In the genomic region with DNA sequence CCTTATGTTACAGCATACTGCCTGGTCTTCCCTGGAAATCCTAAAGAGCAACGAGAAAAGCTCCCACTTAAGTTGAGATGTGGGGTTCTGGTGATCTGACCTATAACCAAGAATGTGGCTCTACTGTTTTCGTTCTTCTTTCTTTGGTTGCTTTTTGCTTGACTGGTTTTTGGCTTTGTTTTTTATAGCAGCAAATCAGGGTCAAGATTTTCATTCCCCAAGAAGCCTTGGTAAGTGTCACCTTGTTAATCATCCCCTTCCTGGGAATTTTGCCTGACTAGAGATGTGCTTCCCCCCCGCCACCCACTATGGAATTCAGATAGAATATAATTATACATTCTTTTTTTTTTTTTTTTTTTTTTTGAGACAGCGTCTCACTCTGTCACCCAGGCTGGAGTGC, we compare ENCODE assay signal across 3 cellular contexts.
TF ChIP-seq lines count a peak whose summit lies in the region.

No MANE protein-coding gene starts in this region.

TF ChIP-seq in GM23338, 12 proteins besides CTCF, POLR2A, EP300 and RAD21 (continued from another document and continues in another):
- TF ChIP-seq, protein P1, sequence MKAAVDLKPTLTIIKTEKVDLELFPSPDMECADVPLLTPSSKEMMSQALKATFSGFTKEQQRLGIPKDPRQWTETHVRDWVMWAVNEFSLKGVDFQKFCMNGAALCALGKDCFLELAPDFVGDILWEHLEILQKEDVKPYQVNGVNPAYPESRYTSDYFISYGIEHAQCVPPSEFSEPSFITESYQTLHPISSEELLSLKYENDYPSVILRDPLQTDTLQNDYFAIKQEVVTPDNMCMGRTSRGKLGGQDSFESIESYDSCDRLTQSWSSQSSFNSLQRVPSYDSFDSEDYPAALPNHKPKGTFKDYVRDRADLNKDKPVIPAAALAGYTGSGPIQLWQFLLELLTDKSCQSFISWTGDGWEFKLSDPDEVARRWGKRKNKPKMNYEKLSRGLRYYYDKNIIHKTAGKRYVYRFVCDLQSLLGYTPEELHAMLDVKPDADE (IDR thresholded peaks at IDR 0.05): no peak
- TF ChIP-seq NANOG (IDR thresholded peaks at IDR 0.05; ENCODE audit: borderline replicate concordance) (no peak), CREB1 (CRISPR knock-in tag; IDR thresholded peaks at IDR 0.05; ENCODE audit: low read depth) (no peak), EZH2 (IDR thresholded peaks at IDR 0.05; ENCODE audit: low read depth, unreplicated experiment) (no peak), ZNF114 (CRISPR knock-in tag; IDR thresholded peaks at IDR 0.05) (no peak), ZNF331 (CRISPR knock-in tag; IDR thresholded peaks at IDR 0.05; ENCODE audit: low read depth) (no peak), STAT1 (IDR thresholded peaks at IDR 0.05; ENCODE audit: unreplicated experiment) (no peak), JUNB (IDR thresholded peaks at IDR 0.05; ENCODE audit: unreplicated experiment) (no peak)

TF ChIP-seq in IMR-90, 13 proteins besides CTCF, POLR2A, EP300 and RAD21 (continued from another document):
- no peak for TF ChIP-seq RFX5 (IDR thresholded peaks at IDR 0.05; ENCODE audit: low read depth, low read length)
- no peak for TF ChIP-seq FOS (IDR thresholded peaks at IDR 0.05; ENCODE audit: low read depth, low read length)
- TF ChIP-seq, protein P2, sequence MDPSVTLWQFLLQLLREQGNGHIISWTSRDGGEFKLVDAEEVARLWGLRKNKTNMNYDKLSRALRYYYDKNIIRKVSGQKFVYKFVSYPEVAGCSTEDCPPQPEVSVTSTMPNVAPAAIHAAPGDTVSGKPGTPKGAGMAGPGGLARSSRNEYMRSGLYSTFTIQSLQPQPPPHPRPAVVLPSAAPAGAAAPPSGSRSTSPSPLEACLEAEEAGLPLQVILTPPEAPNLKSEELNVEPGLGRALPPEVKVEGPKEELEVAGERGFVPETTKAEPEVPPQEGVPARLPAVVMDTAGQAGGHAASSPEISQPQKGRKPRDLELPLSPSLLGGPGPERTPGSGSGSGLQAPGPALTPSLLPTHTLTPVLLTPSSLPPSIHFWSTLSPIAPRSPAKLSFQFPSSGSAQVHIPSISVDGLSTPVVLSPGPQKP (IDR thresholded peaks at IDR 0.05; ENCODE audit: borderline replicate concordance, low read depth, low read length): no peak
- TF ChIP-seq MAZ (IDR thresholded peaks at IDR 0.05; ENCODE audit: borderline replicate concordance, low read depth, low read length): no peak
- TF ChIP-seq BHLHE40 (IDR thresholded peaks at IDR 0.05; ENCODE audit: low read depth, low read length): no peak
- TF ChIP-seq, protein P3, sequence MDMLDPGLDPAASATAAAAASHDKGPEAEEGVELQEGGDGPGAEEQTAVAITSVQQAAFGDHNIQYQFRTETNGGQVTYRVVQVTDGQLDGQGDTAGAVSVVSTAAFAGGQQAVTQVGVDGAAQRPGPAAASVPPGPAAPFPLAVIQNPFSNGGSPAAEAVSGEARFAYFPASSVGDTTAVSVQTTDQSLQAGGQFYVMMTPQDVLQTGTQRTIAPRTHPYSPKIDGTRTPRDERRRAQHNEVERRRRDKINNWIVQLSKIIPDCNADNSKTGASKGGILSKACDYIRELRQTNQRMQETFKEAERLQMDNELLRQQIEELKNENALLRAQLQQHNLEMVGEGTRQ (IDR thresholded peaks at IDR 0.05; ENCODE audit: low read depth, low read length): no peak
- TF ChIP-seq MXI1 (IDR thresholded peaks at IDR 0.05; ENCODE audit: borderline replicate concordance, low read depth, low read length): no peak
- TF ChIP-seq NFE2L2 (IDR thresholded peaks at IDR 0.05; ENCODE audit: low read depth, low read length): no peak
- TF ChIP-seq CHD1 (IDR thresholded peaks at IDR 0.05; ENCODE audit: low read depth, low read length): no peak
- no peak for TF ChIP-seq MAFK (IDR thresholded peaks at IDR 0.05; ENCODE audit: low read depth, low read length)
- TF ChIP-seq CEBPB (IDR thresholded peaks at IDR 0.05; ENCODE audit: low read depth, low read length): no peak
- TF ChIP-seq RCOR1 (IDR thresholded peaks at IDR 0.05; ENCODE audit: insufficient replicate concordance, low read length): no peak
TF ChIP-seq in IMR-90: peak in this region for 0.

TF ChIP-seq in SK-N-SH, 30 proteins besides CTCF, POLR2A, EP300 and RAD21:
- TF ChIP-seq, protein P4, sequence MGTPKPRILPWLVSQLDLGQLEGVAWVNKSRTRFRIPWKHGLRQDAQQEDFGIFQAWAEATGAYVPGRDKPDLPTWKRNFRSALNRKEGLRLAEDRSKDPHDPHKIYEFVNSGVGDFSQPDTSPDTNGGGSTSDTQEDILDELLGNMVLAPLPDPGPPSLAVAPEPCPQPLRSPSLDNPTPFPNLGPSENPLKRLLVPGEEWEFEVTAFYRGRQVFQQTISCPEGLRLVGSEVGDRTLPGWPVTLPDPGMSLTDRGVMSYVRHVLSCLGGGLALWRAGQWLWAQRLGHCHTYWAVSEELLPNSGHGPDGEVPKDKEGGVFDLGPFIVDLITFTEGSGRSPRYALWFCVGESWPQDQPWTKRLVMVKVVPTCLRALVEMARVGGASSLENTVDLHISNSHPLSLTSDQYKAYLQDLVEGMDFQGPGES (IDR thresholded peaks at IDR 0.05; ENCODE audit: low read depth, low read length): no peak
- TF ChIP-seq NFIC (IDR thresholded peaks at IDR 0.05; ENCODE audit: borderline replicate concordance) (no peak), MEF2A (IDR thresholded peaks at IDR 0.05; ENCODE audit: borderline replicate concordance, low read depth) (no peak), YY1 (IDR thresholded peaks at IDR 0.05; ENCODE audit: low read depth) (no peak), SIN3A (IDR thresholded peaks at IDR 0.05; ENCODE audit: borderline replicate concordance, low read depth, low read length) (no peak), FOXJ3 (CRISPR knock-in tag; IDR thresholded peaks at IDR 0.05) (no peak), RFX5 (IDR thresholded peaks at IDR 0.05; ENCODE audit: low read length) (no peak), JUND (IDR thresholded peaks at IDR 0.05) (no peak), RXRA (IDR thresholded peaks at IDR 0.05; ENCODE audit: borderline replicate concordance, low read depth) (no peak), GABPA (IDR thresholded peaks at IDR 0.05; ENCODE audit: low read depth) (no peak), TCF12 (IDR thresholded peaks at IDR 0.05) (no peak), MXI1 (IDR thresholded peaks at IDR 0.05; ENCODE audit: low read depth, low read length) (no peak), CHD2 (IDR thresholded peaks at IDR 0.05; ENCODE audit: low read length, partially characterized antibody) (no peak), TEAD4 (IDR thresholded peaks at IDR 0.05; ENCODE audit: borderline replicate concordance, insufficient read depth) (no peak)
- TF ChIP-seq, protein P3 (IDR thresholded peaks at IDR 0.05; ENCODE audit: borderline replicate concordance, low read depth, low read length): no peak
- TF ChIP-seq, protein P5, sequence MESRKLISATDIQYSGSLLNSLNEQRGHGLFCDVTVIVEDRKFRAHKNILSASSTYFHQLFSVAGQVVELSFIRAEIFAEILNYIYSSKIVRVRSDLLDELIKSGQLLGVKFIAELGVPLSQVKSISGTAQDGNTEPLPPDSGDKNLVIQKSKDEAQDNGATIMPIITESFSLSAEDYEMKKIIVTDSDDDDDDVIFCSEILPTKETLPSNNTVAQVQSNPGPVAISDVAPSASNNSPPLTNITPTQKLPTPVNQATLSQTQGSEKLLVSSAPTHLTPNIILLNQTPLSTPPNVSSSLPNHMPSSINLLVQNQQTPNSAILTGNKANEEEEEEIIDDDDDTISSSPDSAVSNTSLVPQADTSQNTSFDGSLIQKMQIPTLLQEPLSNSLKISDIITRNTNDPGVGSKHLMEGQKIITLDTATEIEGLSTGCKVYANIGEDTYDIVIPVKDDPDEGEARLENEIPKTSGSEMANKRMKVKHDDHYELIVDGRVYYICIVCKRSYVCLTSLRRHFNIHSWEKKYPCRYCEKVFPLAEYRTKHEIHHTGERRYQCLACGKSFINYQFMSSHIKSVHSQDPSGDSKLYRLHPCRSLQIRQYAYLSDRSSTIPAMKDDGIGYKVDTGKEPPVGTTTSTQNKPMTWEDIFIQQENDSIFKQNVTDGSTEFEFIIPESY (IDR thresholded peaks at IDR 0.05; ENCODE audit: borderline replicate concordance, low read depth): no peak
- TF ChIP-seq, protein P6, sequence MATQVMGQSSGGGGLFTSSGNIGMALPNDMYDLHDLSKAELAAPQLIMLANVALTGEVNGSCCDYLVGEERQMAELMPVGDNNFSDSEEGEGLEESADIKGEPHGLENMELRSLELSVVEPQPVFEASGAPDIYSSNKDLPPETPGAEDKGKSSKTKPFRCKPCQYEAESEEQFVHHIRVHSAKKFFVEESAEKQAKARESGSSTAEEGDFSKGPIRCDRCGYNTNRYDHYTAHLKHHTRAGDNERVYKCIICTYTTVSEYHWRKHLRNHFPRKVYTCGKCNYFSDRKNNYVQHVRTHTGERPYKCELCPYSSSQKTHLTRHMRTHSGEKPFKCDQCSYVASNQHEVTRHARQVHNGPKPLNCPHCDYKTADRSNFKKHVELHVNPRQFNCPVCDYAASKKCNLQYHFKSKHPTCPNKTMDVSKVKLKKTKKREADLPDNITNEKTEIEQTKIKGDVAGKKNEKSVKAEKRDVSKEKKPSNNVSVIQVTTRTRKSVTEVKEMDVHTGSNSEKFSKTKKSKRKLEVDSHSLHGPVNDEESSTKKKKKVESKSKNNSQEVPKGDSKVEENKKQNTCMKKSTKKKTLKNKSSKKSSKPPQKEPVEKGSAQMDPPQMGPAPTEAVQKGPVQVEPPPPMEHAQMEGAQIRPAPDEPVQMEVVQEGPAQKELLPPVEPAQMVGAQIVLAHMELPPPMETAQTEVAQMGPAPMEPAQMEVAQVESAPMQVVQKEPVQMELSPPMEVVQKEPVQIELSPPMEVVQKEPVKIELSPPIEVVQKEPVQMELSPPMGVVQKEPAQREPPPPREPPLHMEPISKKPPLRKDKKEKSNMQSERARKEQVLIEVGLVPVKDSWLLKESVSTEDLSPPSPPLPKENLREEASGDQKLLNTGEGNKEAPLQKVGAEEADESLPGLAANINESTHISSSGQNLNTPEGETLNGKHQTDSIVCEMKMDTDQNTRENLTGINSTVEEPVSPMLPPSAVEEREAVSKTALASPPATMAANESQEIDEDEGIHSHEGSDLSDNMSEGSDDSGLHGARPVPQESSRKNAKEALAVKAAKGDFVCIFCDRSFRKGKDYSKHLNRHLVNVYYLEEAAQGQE (IDR thresholded peaks at IDR 0.05; ENCODE audit: low read depth, low read length): no peak
- TF ChIP-seq, protein P7, sequence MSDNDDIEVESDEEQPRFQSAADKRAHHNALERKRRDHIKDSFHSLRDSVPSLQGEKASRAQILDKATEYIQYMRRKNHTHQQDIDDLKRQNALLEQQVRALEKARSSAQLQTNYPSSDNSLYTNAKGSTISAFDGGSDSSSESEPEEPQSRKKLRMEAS (IDR thresholded peaks at IDR 0.05; ENCODE audit: low read depth): no peak
